Comparison of ENCODE assay signal across 37 cellular contexts in genomic region chr16:55357241-55357640, GRCh38. TPM values are rescaled to one million over a fixed set of nuclear protein-coding genes. Genes with fewer than 3 reads are reported as not detected.
"Had no signal": no experiment of that assay in that cellular context is flagged by ENCODE, and none has a peak within 500 bp of the region (broad histone marks: within the 10 kb centered on the region; RNA-seq: fewer than 3 reads in every experiment).

No MANE protein-coding gene starts in this region.

- H3K4me3 Mint-ChIP-seq: activated CD4-positive, alpha-beta T cell treated with anti-CD3 and anti-CD28 coated beads, Interleukin-2, amount 10 ng/mL, durations not matched to agents 24 days and 14 days; activated CD8-positive, alpha-beta T cell treated with anti-CD3 and anti-CD28 coated beads for 36 hours; activated naive CD4-positive, alpha-beta T cell treated with anti-CD3 and anti-CD28 coated beads, Interleukin-2, amount 50 U/mL, for 24 hours; activated naive CD8-positive, alpha-beta T cell treated with anti-CD3 and anti-CD28 coated beads, Interleukin-2, amount 10 ng/mL, durations not matched to agents 7 days and 5 days; central memory CD8-positive, alpha-beta T cell had no signal

- H3K9ac ChIP-seq: KMS-11, SK-N-SH had no signal

- H3K4me2 ChIP-seq: KMS-11, PC-9, SK-N-SH had no signal

- H2AFZ ChIP-seq: PC-9 had no signal

- H3K4me1 Mint-ChIP-seq: activated CD4-positive, alpha-beta T cell treated with anti-CD3 and anti-CD28 coated beads, Interleukin-2, amount 10 ng/mL, durations not matched to agents 24 days and 14 days; activated naive CD4-positive, alpha-beta T cell treated with anti-CD3 and anti-CD28 coated beads, Interleukin-2, amount 50 U/mL, for 24 hours; activated naive CD8-positive, alpha-beta T cell treated with anti-CD3 and anti-CD28 coated beads, Interleukin-2, amount 10 ng/mL, durations not matched to agents 7 days and 5 days; central memory CD8-positive, alpha-beta T cell had no signal

- H3K4me1 ChIP-seq: ascending aorta, colonic mucosa, SJSA1 had no signal

- H3K27ac Mint-ChIP-seq: activated CD4-positive, alpha-beta T cell treated with anti-CD3 and anti-CD28 coated beads, Interleukin-2, amount 10 ng/mL, durations not matched to agents 24 days and 14 days; activated CD8-positive, alpha-beta T cell treated with anti-CD3 and anti-CD28 coated beads for 36 hours; activated naive CD4-positive, alpha-beta T cell treated with anti-CD3 and anti-CD28 coated beads, Interleukin-2, amount 50 U/mL, for 24 hours; activated naive CD8-positive, alpha-beta T cell treated with anti-CD3 and anti-CD28 coated beads, Interleukin-2, amount 10 ng/mL, durations not matched to agents 7 days and 5 days; activated T-helper 2 cell treated with anti-CD3 and anti-CD28 coated beads, Interferon-gamma antibody, Interleukin-2, Interleukin-4, amounts not matched to agents 10 μg/mL and 5 μg/mL and 100 μg/mL, durations not matched to agents 14 hours and 24 hours and 36 hours had no signal

- H3K36me3 Mint-ChIP-seq: activated naive CD4-positive, alpha-beta T cell treated with anti-CD3 and anti-CD28 coated beads, Interleukin-2, amount 50 U/mL, for 24 hours; activated naive CD8-positive, alpha-beta T cell treated with anti-CD3 and anti-CD28 coated beads, Interleukin-2, amount 10 ng/mL, durations not matched to agents 7 days and 5 days had no signal

- H3K27ac ChIP-seq: ascending aorta, cardiac muscle cell, colonic mucosa, KMS-11, PC-9, SJSA1 had no signal

- H3K9me3 Mint-ChIP-seq: activated CD4-positive, alpha-beta T cell treated with anti-CD3 and anti-CD28 coated beads, Interleukin-2, amount 10 ng/mL, durations not matched to agents 24 days and 14 days; activated CD8-positive, alpha-beta T cell treated with anti-CD3 and anti-CD28 coated beads for 36 hours; activated naive CD8-positive, alpha-beta T cell treated with anti-CD3 and anti-CD28 coated beads, Interleukin-2, amount 10 ng/mL, durations not matched to agents 7 days and 5 days; activated T-helper 2 cell treated with anti-CD3 and anti-CD28 coated beads, Interferon-gamma antibody, Interleukin-2, Interleukin-4, amounts not matched to agents 10 μg/mL and 5 μg/mL and 100 μg/mL, durations not matched to agents 14 hours and 24 hours and 36 hours; central memory CD8-positive, alpha-beta T cell had no signal

- H3K4me3 ChIP-seq: ascending aorta, cardiac muscle cell, colonic mucosa, PC-9, SJSA1 had no signal

- DNase-seq: activated CD4-positive, alpha-beta T cell treated with anti-CD3 and anti-CD28 coated beads, Interleukin-2, amount 10 ng/mL, durations not matched to agents 24 days and 14 days; activated CD4-positive, alpha-beta T cell treated with anti-CD3 and anti-CD28 coated beads, Interleukin-2, amount 50 U/mL, for 4 hours; activated CD8-positive, alpha-beta T cell treated with anti-CD3 and anti-CD28 coated beads for 36 hours; activated gamma-delta T cell; activated naive CD4-positive, alpha-beta T cell treated with Interleukin-2 at 50 U/mL for 16 hours; activated naive CD8-positive, alpha-beta T cell treated with anti-CD3 and anti-CD28 coated beads, Interleukin-2, amount 10 ng/mL, durations not matched to agents 7 days and 5 days; activated T-cell treated with anti-CD3 and anti-CD28 coated beads, Interleukin-2, amount 50 U/mL, for 1 hour; amygdala; colonic mucosa; MM.1S; NCI-H1092 treated with DMSO at 0.1 percent for 48 hours; NCI-H1417; NCI-H146; NCI-H187; NCI-H2029 treated with DMSO at 0.1 percent for 48 hours; NCI-H2107; NCI-H2171; NCI-H510A; NCI-H526; NCI-H748 treated with DMSO at 0.1 percent for 48 hours; NK-92 treated with Interleukin-12 subunit alpha and Interleukin-12 subunit beta, amount 100 ng/mL, for 24 hours; PC-9; Right ventricle myocardium superior; SK-N-SH; T1000 had no signal

- H3K9me3 ChIP-seq: ascending aorta, colonic mucosa, SJSA1, SK-N-SH had no signal

- H3K36me3 ChIP-seq: ascending aorta, cardiac muscle cell, colonic mucosa, SJSA1 had no signal

- H3K27me3 ChIP-seq: ascending aorta, colonic mucosa had no signal

- H3K27me3 Mint-ChIP-seq: activated CD4-positive, alpha-beta T cell treated with anti-CD3 and anti-CD28 coated beads, Interleukin-2, amount 10 ng/mL, durations not matched to agents 24 days and 14 days; activated naive CD8-positive, alpha-beta T cell treated with anti-CD3 and anti-CD28 coated beads, Interleukin-2, amount 10 ng/mL, durations not matched to agents 7 days and 5 days had no signal

RNA-seq across cellular contexts. Expression of gene IRX6, which starts 33.2 kb away (rescaled TPM):
- total RNA-seq: activated CD4-positive, alpha-beta T cell treated with anti-CD3 and anti-CD28 coated beads, Interleukin-2, amount 10 ng/mL, durations not matched to agents 24 days and 14 days; activated CD8-positive, alpha-beta memory T cell treated with anti-CD3 and anti-CD28 coated beads for 36 hours; activated CD8-positive, alpha-beta T cell treated with anti-CD3 and anti-CD28 coated beads for 36 hours; activated naive CD8-positive, alpha-beta T cell treated with anti-CD3 and anti-CD28 coated beads, Interleukin-2, amount 10 ng/mL, durations not matched to agents 7 days and 5 days; activated T-helper 2 cell treated with anti-CD3 and anti-CD28 coated beads, Interferon-gamma antibody, Interleukin-2, Interleukin-4, amounts not matched to agents 10 μg/mL and 5 μg/mL and 100 μg/mL, durations not matched to agents 14 hours and 24 hours and 36 hours; chondrocyte; colonic mucosa; OCI-LY7; PC-9; SJSA1; T-helper 1 cell treated with Interleukin-12 subunit alpha and Interleukin-12 subunit beta and Interleukin-4 antibody, amounts not matched to agents 30 ng/mL and 1 ng/mL, for 36 hours; T-helper 2 cell treated with Interferon-gamma antibody and Interleukin-4, amounts not matched to agents 100 ng/mL and 5 ng/mL, for 36 hours had no signal
- polyA plus RNA-seq: SK-N-SH had no signal
